ENCODE assay signal across 8 cellular contexts in the genomic region with DNA sequence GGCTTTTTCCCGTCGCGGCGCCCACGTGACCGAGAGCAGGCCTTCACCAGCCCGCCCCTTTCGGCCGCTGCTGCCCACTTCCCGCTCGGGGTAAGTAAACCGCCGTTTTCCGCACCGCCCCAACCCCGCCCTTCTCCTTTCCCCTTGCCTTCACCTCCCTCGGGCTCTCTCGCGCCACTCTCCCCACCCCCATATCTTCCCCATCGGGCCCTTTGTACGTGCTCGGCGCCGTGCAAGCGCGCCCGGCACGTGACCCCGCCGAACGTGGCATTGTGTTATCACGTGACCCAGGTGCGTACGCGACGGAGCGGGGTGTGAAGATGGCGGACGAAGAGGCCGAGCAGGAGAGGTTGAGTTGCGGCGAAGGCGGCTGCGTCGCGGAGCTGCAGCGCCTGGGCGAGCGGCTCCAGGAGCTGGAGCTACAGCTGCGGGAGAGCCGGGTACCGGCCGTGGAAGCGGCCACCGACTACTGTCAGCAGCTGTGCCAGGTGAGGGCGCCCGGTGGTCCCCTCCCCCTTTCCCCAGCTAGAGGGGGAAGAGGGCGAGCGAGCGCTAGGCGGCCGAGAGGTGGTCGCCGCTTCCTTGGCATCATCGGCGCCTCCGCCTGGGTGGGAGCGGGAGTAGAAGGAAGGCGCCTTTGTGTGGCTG. TPM values are rescaled to one million over a fixed set of nuclear protein-coding genes. Genes with fewer than 3 reads are reported as not detected.
DNase-seq lines count a peak whose midpoint lies in the region; ATAC-seq and TF ChIP-seq lines count a peak whose summit lies in the region.

A gene (plus strand): TSS at position 294 of the 648 bp plus-strand sequence. CDS start 27 bp downstream, at position 321.

- POLR2A ChIA-PET in Panc1 (lab: Charles Lee) = no interaction called here

- intact Hi-C loops in Panc1 (cut with micrococcal nuclease; ENCODE audit: unreplicated experiment) = loop anchor here (10.0 kb wide), 1 partner anchor 69 kb away; no protein-coding TSS in a partner anchor

- peak within 1 kb of the TSS; percentile 97 for H3K27ac ChIP-seq in Panc1 (ENCODE audit: low read length)
- H3K27ac ChIP-seq in muscle layer of duodenum (ENCODE audit: low read length) = peak within 1 kb of the TSS; percentile 91

- H3K27me3 ChIP-seq in Panc1 (ENCODE audit: control insufficient read depth, insufficient read depth, low read length) (no peaks in the 10 kb centered on the region), muscle layer of duodenum (ENCODE audit: low read depth, low read length) (no peaks in the 10 kb centered on the region)

- H3K4me3 Mint-ChIP-seq in activated T-cell treated with anti-CD3 and anti-CD28 coated beads, Interleukin-2, amount 50 U/mL, for 4 hours = peak within 1 kb of the TSS; percentile 98

- no TSS peak for BruUV-seq in Panc1 (replicated peaks; lab: Mats Ljungman, UMichigan)

- H3K4me1 Mint-ChIP-seq in activated T-cell treated with anti-CD3 and anti-CD28 coated beads, Interleukin-2, amount 50 U/mL, for 4 hours (ENCODE audit: low read depth) = peaks cover 51% of the 10 kb centered on the region

- H3K27me3 Mint-ChIP-seq in activated T-cell treated with anti-CD3 and anti-CD28 coated beads, Interleukin-2, amount 50 U/mL, for 4 hours (ENCODE audit: low read depth) = no peaks in the 10 kb centered on the region

- ATAC-seq in GM21717 (IDR thresholded peaks at IDR 0.05; ENCODE audit: unreplicated experiment) = peak; percentile 73
- peak; percentile 90 for ATAC-seq in Panc1
- peak; percentile 78 to 81 for ATAC-seq in activated T-cell treated with anti-CD3 and anti-CD28 coated beads, Interleukin-2, amount 50 U/mL, for 4 hours
- peak; percentile 98 for ATAC-seq in esophagus mucosa

- peak; percentile 99 for DNase-seq in DMS153 treated with DMSO at 0.1 percent for 48 hours (lab: John Stamatoyannopoulos, UW; ENCODE audit: unreplicated experiment)
- DNase-seq in KBM-7 = peak; percentile 97
- peak; percentile 86 for DNase-seq in Panc1 (ENCODE audit: low read depth, low spot score)
- peak; percentile 91 for DNase-seq in activated T-cell treated with anti-CD3 and anti-CD28 coated beads, Interleukin-2, amount 50 U/mL, for 4 hours
- peak; percentile 90 to 94 for DNase-seq in stimulated activated CD8-positive, alpha-beta memory T cell treated with anti-CD3 and anti-CD28 coated beads, Interleukin-7, amount 100 ng/mL, for 4 hours (ENCODE audit: low read depth in 2 of 2)

- H3K9me3 Mint-ChIP-seq in activated T-cell treated with anti-CD3 and anti-CD28 coated beads, Interleukin-2, amount 50 U/mL, for 4 hours = no peaks in the 10 kb centered on the region

- no peak for TF ChIP-seq CTCF in Panc1 (IDR thresholded peaks at IDR 0.05)

- H3K9me3 ChIP-seq in Panc1 (ENCODE audit: control insufficient read depth, insufficient read depth, low read depth, low read length) (no peaks in the 10 kb centered on the region), muscle layer of duodenum (ENCODE audit: control insufficient read depth in 1 of 2, low read length in 2 of 2) (no peaks in the 10 kb centered on the region)

- H3K36me3 Mint-ChIP-seq in activated T-cell treated with anti-CD3 and anti-CD28 coated beads, Interleukin-2, amount 50 U/mL, for 4 hours (ENCODE audit: insufficient read depth) = peaks cover 19% of the 10 kb centered on the region

- in situ Hi-C loops in KBM-7 (cut with MboI; ENCODE audit: low pct_unique_long_range_greater_than_20kb, low sequenced_read_pairs) (no loop called here), Panc1 (cut with HindIII; ENCODE audit: low pct_unique_long_range_greater_than_20kb, low sequenced_read_pairs) (no loop called here)

- H3K4me3 ChIP-seq in Panc1 (ENCODE audit: low read depth in 2 of 2, low read length in 2 of 2) (peak within 1 kb of the TSS; percentile 78 to 91), muscle layer of duodenum (ENCODE audit: low read depth in 1 of 2, low read length in 2 of 2) (peak within 1 kb of the TSS; percentile 81 to 96)

- peaks cover 25% of the 10 kb centered on the region for H3K4me1 ChIP-seq in Panc1 (ENCODE audit: control insufficient read depth, insufficient read depth, low read length)
- peaks cover 11 to 30% of the 10 kb centered on the region in 2 donors for H3K4me1 ChIP-seq in muscle layer of duodenum (ENCODE audit: control insufficient read depth in 1 of 2, insufficient read depth in 2 of 2, low read length in 2 of 2)

- CTCF ChIA-PET in Panc1 (lab: Charles Lee) = no interaction called here

- peaks cover 4% of the 10 kb centered on the region; the same call in 1 of the 2 replicates for H3K36me3 ChIP-seq in Panc1 (ENCODE audit: control insufficient read depth, insufficient read depth, low read length)
- peaks cover 0 to 3% of the 10 kb centered on the region in 2 donors for H3K36me3 ChIP-seq in muscle layer of duodenum (ENCODE audit: control insufficient read depth in 1 of 2, insufficient read depth in 2 of 2, low read length in 2 of 2)

RNA-seq across cellular contexts. Expression of the gene that starts here (rescaled TPM):
- total RNA-seq in Panc1 (2021; ENCODE audit: unreplicated experiment) = 38.2 TPM
- 12.2 TPM for polyA plus RNA-seq in Panc1 (2012; ENCODE audit: insufficient read length)
- 10 to 100 TPM; 26.5 to 46.3 (median 38.2) TPM for total RNA-seq in activated T-cell treated with anti-CD3 and anti-CD28 coated beads, Interleukin-2, amount 50 U/mL, for 4 hours
- 21.6 TPM for total RNA-seq in esophagus mucosa

Comparison
In these comparisons a context has a peak if more than half of its experiments do, and no peak if none do; other contexts are left out.
1. Peak in every context shown above with its lines: DNase-seq, ATAC-seq, H3K4me3 ChIP-seq and H3K27ac ChIP-seq.